In the genomic region with DNA sequence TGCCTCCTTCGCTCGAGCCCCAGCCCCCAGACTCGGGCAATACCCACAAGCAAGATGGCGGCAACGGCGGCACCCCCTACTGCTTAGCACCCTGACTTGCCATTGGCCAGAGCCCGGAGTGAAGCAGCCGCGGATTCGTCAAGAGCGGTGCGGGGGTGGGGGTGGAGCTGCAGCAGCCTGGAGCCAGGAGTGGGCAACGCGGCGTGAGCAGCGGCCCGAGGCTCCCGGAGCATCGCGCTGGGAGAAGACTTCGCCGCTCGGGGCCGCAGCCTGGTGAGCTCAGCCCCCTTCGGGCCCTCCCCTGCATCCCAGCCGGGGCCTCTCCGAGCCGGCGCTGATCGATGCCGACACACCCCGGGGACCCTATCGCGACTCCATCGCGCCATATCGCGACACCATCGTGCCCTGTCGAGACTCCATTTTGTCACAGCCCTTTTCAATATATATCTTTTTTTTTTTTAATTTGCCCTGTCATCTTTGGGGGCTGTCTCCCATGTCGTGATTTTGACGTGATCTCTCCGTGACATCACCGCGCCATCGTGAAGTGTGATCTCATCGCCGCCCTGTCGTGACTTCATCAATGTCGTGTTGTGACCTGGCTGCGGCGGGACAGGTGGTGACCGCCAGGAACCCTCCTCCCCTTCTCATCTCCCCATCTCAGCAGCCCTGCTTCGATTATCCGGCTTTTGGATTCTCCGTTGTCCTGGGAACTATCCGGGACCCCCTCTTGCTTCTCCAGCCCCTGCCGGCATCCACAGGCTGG, we compare ENCODE assay signal across 8 cellular contexts. TPM values are rescaled to one million over a fixed set of nuclear protein-coding genes. Genes with fewer than 3 reads are reported as not detected.
DNase-seq lines count a peak whose midpoint lies in the region; ATAC-seq and TF ChIP-seq lines count a peak whose summit lies in the region.

A gene with protein sequence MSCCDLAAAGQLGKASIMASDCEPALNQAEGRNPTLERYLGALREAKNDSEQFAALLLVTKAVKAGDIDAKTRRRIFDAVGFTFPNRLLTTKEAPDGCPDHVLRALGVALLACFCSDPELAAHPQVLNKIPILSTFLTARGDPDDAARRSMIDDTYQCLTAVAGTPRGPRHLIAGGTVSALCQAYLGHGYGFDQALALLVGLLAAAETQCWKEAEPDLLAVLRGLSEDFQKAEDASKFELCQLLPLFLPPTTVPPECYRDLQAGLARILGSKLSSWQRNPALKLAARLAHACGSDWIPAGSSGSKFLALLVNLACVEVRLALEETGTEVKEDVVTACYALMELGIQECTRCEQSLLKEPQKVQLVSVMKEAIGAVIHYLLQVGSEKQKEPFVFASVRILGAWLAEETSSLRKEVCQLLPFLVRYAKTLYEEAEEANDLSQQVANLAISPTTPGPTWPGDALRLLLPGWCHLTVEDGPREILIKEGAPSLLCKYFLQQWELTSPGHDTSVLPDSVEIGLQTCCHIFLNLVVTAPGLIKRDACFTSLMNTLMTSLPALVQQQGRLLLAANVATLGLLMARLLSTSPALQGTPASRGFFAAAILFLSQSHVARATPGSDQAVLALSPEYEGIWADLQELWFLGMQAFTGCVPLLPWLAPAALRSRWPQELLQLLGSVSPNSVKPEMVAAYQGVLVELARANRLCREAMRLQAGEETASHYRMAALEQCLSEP (plus strand): TSS at position 189 of the 763 bp plus-strand sequence. CDS start 392 bp downstream, at position 581.

- H3K36me3 Mint-ChIP-seq in activated naive CD4-positive, alpha-beta T cell treated with anti-CD3 and anti-CD28 coated beads, Interleukin-2, amount 50 U/mL, for 24 hours: peaks cover 6% of the 10 kb centered on the region

- no peaks in the 10 kb centered on the region for H3K27me3 Mint-ChIP-seq in activated naive CD4-positive, alpha-beta T cell treated with anti-CD3 and anti-CD28 coated beads, Interleukin-2, amount 50 U/mL, for 24 hours

- no peaks in the 10 kb centered on the region for H3K9me3 ChIP-seq in testis

- peaks cover 64% of the 10 kb centered on the region for H3K4me1 Mint-ChIP-seq in activated naive CD4-positive, alpha-beta T cell treated with anti-CD3 and anti-CD28 coated beads, Interleukin-2, amount 50 U/mL, for 24 hours

- DNase-seq in GM04504 (ENCODE audit: low read depth): peak; percentile 93
- DNase-seq in NCI-H1092 (lab: John Stamatoyannopoulos, UW): peak; percentile 99
- peak; percentile 96 for DNase-seq in globus pallidus (ENCODE audit: low spot score)
- peak; percentile 96 for DNase-seq in occipital lobe (lab: John Stamatoyannopoulos, UW)
- peak; percentile 97 for DNase-seq in testis

- intact Hi-C loops in testis (cut with DNase I; ENCODE audit: low total_unique reads): no loop called here

- peaks cover 32% of the 10 kb centered on the region for H3K4me1 ChIP-seq in testis

- peak within 1 kb of the TSS; percentile 89 to 98 for H3K4me3 ChIP-seq in testis

- no peaks in the 10 kb centered on the region for H3K36me3 ChIP-seq in testis (ENCODE audit: low read depth, missing control alignments)

- TF ChIP-seq POLR2A in testis (IDR thresholded peaks at IDR 0.05): peak; percentile 21

- H3K4me3 Mint-ChIP-seq in activated naive CD4-positive, alpha-beta T cell treated with anti-CD3 and anti-CD28 coated beads, Interleukin-2, amount 50 U/mL, for 24 hours: peak within 1 kb of the TSS; percentile 94

- no peaks in the 10 kb centered on the region for H3K9me3 Mint-ChIP-seq in activated naive CD4-positive, alpha-beta T cell treated with anti-CD3 and anti-CD28 coated beads, Interleukin-2, amount 50 U/mL, for 24 hours

- ATAC-seq in HG02571 (IDR thresholded peaks at IDR 0.05; ENCODE audit: unreplicated experiment): peak; percentile 83
- peak; percentile 93 for ATAC-seq in SK-N-SH treated with all-trans-retinoic acid at 6 μM for 48 hours

- no peak for TF ChIP-seq CTCF in testis (IDR thresholded peaks at IDR 0.05)

- no peaks in the 10 kb centered on the region for H3K27me3 ChIP-seq in testis

- peak within 1 kb of the TSS; percentile 94 to 96 for H3K27ac ChIP-seq in testis

- 0 to 1% methylated on average over 50 to 56 of the region's 58 CpGs for WGBS in testis, 2 donors

- peak within 1 kb of the TSS; percentile 96 for H3K27ac Mint-ChIP-seq in activated naive CD4-positive, alpha-beta T cell treated with anti-CD3 and anti-CD28 coated beads, Interleukin-2, amount 50 U/mL, for 24 hours

TF ChIP-seq in SK-N-SH treated with all-trans-retinoic acid at 6 μM for 48 hours, 23 proteins besides CTCF, POLR2A, EP300 and RAD21:
- TF ChIP-seq ARNTL (CRISPR knock-in tag; IDR thresholded peaks at IDR 0.05; ENCODE audit: borderline replicate concordance, low read depth) (no peak), CSDC2 (CRISPR knock-in tag; IDR thresholded peaks at IDR 0.05) (no peak), GLIS3 (CRISPR knock-in tag; IDR thresholded peaks at IDR 0.05) (no peak), SNAI2 (CRISPR knock-in tag; IDR thresholded peaks at IDR 0.05) (no peak), ZFP30 (CRISPR knock-in tag; IDR thresholded peaks at IDR 0.05) (no peak), ZNF70 (CRISPR knock-in tag; IDR thresholded peaks at IDR 0.05) (no peak)
- TF ChIP-seq, protein P1, sequence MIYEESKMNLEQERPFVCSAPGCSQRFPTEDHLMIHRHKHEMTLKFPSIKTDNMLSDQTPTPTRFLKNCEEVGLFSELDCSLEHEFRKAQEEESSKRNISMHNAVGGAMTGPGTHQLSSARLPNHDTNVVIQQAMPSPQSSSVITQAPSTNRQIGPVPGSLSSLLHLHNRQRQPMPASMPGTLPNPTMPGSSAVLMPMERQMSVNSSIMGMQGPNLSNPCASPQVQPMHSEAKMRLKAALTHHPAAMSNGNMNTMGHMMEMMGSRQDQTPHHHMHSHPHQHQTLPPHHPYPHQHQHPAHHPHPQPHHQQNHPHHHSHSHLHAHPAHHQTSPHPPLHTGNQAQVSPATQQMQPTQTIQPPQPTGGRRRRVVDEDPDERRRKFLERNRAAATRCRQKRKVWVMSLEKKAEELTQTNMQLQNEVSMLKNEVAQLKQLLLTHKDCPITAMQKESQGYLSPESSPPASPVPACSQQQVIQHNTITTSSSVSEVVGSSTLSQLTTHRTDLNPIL (CRISPR knock-in tag; IDR thresholded peaks at IDR 0.05; ENCODE audit: low read depth): no peak
- TF ChIP-seq, protein P2, sequence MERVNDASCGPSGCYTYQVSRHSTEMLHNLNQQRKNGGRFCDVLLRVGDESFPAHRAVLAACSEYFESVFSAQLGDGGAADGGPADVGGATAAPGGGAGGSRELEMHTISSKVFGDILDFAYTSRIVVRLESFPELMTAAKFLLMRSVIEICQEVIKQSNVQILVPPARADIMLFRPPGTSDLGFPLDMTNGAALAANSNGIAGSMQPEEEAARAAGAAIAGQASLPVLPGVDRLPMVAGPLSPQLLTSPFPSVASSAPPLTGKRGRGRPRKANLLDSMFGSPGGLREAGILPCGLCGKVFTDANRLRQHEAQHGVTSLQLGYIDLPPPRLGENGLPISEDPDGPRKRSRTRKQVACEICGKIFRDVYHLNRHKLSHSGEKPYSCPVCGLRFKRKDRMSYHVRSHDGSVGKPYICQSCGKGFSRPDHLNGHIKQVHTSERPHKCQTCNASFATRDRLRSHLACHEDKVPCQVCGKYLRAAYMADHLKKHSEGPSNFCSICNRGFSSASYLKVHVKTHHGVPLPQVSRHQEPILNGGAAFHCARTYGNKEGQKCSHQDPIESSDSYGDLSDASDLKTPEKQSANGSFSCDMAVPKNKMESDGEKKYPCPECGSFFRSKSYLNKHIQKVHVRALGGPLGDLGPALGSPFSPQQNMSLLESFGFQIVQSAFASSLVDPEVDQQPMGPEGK (CRISPR knock-in tag; IDR thresholded peaks at IDR 0.05; ENCODE audit: borderline replicate concordance): no peak

RNA-seq across cellular contexts. Expression of the gene that starts here (rescaled TPM):
- 59.7 TPM for total RNA-seq in occipital lobe
- 10 to 100 TPM; 33.8 to 33.9 TPM for total RNA-seq in testis
- 27.3 TPM for polyA plus RNA-seq in testis (ENCODE audit: insufficient read depth, low read depth, low replicate concordance)

Comparison
In these comparisons a context has a peak if more than half of its experiments do, and no peak if none do; other contexts are left out.
1. Peak in every context shown above with its lines: DNase-seq, ATAC-seq, H3K4me3 ChIP-seq and H3K27ac ChIP-seq.